Comparison of ENCODE assay signal across 10 cellular contexts in genomic region chr19:18847516-18848463, GRCh38. TPM values are rescaled to one million over a fixed set of nuclear protein-coding genes. Genes with fewer than 3 reads are reported as not detected.
DNase-seq lines count a peak whose midpoint lies in the region; ATAC-seq, FAIRE-seq and TF ChIP-seq lines count a peak whose summit lies in the region.
"Had no signal": no experiment of that assay in that cellular context is flagged by ENCODE, and none has a peak within 500 bp of the region (broad histone marks: within the 10 kb centered on the region; RNA-seq: fewer than 3 reads in every experiment).

No MANE protein-coding gene starts in this region.

- ATAC-seq in body of pancreas (no peak), HG03571 (IDR thresholded peaks at IDR 0.05; ENCODE audit: unreplicated experiment) (no peak)
- ATAC-seq in activated CD8-positive, alpha-beta memory T cell treated with anti-CD3 and anti-CD28 coated beads, Interleukin-2, amount 10 ng/mL, durations not matched to agents 7 days and 5 days = no peak

- intact Hi-C loops in body of pancreas (cut with DNase I) = no loop called here

- H3K4me3 ChIP-seq in body of pancreas (no peak overlapping the region), hepatocyte (no peak overlapping the region), suprapubic skin (no peak overlapping the region)

- H3K4me2 ChIP-seq in hepatocyte = peak overlapping the region; percentile 48

- peaks cover 92% of the 10 kb centered on the region for H3K79me2 ChIP-seq in hepatocyte

- TF ChIP-seq POLR2A in body of pancreas (IDR thresholded peaks at IDR 0.05) (no peak), suprapubic skin (IDR thresholded peaks at IDR 0.05) (no peak)

- no peak overlapping the region for H3K4me3 Mint-ChIP-seq in activated CD8-positive, alpha-beta memory T cell treated with anti-CD3 and anti-CD28 coated beads, Interleukin-2, amount 10 ng/mL, durations not matched to agents 7 days and 5 days
- H3K4me3 Mint-ChIP-seq in mesothelial cell of epicardium = no peak overlapping the region

- no peaks in the 10 kb centered on the region for H3K27me3 Mint-ChIP-seq in activated CD8-positive, alpha-beta memory T cell treated with anti-CD3 and anti-CD28 coated beads, Interleukin-2, amount 10 ng/mL, durations not matched to agents 7 days and 5 days
- H3K27me3 Mint-ChIP-seq in mesothelial cell of epicardium (ENCODE audit: low read depth) = no peaks in the 10 kb centered on the region

- FAIRE-seq in GM19239 (lab: Jason Lieb, UNC) = peak; percentile 39

- TF ChIP-seq CTCF in body of pancreas (IDR thresholded peaks at IDR 0.05) (peak in 1 of 7 experiments; percentile 4), hepatocyte (IDR thresholded peaks at IDR 0.05; ENCODE audit: poor library complexity) (no peak), suprapubic skin (IDR thresholded peaks at IDR 0.05) (no peak), mesothelial cell of epicardium (IDR thresholded peaks at IDR 0.05; ENCODE audit: unreplicated experiment) (no peak)

- CTCF ChIA-PET in activated CD8-positive, alpha-beta memory T cell treated with anti-CD3 and anti-CD28 coated beads, Interleukin-2, amount 10 ng/mL, durations not matched to agents 7 days and 5 days (lab: Charles Lee) = interaction anchor here (0.6 to 5.9 kb wide), 40 partner anchors 8 to 519 kb away, joined by 3 to 58 read pairs (median 4); partner anchors contain the start of genes COPE, DDX49, KXD1 and REX1BD

- H3K36me3 ChIP-seq in body of pancreas (replicated peaks in 1 of 2; ENCODE audit: insufficient read depth in 1 of 2, low read depth in 2 of 2) = peaks cover 8 to 11% of the 10 kb centered on the region in 2 donors
- H3K36me3 ChIP-seq in hepatocyte (replicated peaks; ENCODE audit: insufficient read depth, low read depth) = no peaks in the 10 kb centered on the region
- peaks cover 29% of the 10 kb centered on the region for H3K36me3 ChIP-seq in suprapubic skin

- H2AFZ ChIP-seq in hepatocyte = no peak overlapping the region

- peaks cover 66% of the 10 kb centered on the region for H3K4me1 ChIP-seq in body of pancreas
- peaks cover 16% of the 10 kb centered on the region for H3K4me1 ChIP-seq in hepatocyte (ENCODE audit: insufficient read depth)
- H3K4me1 ChIP-seq in suprapubic skin = peaks cover 73% of the 10 kb centered on the region

- peak overlapping the region in 3 of 4 donors; percentile 15 to 62 (median 51) for H3K27ac ChIP-seq in body of pancreas
- peak overlapping the region; percentile 43 for H3K27ac ChIP-seq in hepatocyte
- H3K27ac ChIP-seq in suprapubic skin = peak overlapping the region; percentile 77

- H3K4me1 Mint-ChIP-seq in activated CD8-positive, alpha-beta memory T cell treated with anti-CD3 and anti-CD28 coated beads, Interleukin-2, amount 10 ng/mL, durations not matched to agents 7 days and 5 days = peaks cover 74% of the 10 kb centered on the region
- H3K4me1 Mint-ChIP-seq in mesothelial cell of epicardium = peaks cover 27% of the 10 kb centered on the region

- no peaks in the 10 kb centered on the region for H3K9me2 ChIP-seq in hepatocyte (replicated peaks; ENCODE audit: insufficient read depth)

- WGBS in body of pancreas, 2 donors = 68 to 79% methylated on average over 23 to 25 of the region's 25 CpGs
- WGBS in hepatocyte (ENCODE audit: low lambda C conversion rate, missing lambda C conversion rate) = 72% methylated on average over 25 of the region's 25 CpGs
- WGBS in suprapubic skin = 56% methylated on average over 20 of the region's 25 CpGs

- H4K20me1 ChIP-seq in hepatocyte (ENCODE audit: insufficient read depth, poor library complexity, severe bottlenecking) = peaks cover 88% of the 10 kb centered on the region

- no peak overlapping the region for H3K27ac Mint-ChIP-seq in activated CD8-positive, alpha-beta memory T cell treated with anti-CD3 and anti-CD28 coated beads, Interleukin-2, amount 10 ng/mL, durations not matched to agents 7 days and 5 days
- H3K27ac Mint-ChIP-seq in mesothelial cell of epicardium = no peak overlapping the region

- H3K9me3 ChIP-seq in body of pancreas (no peaks in the 10 kb centered on the region), hepatocyte (ENCODE audit: low read depth) (no peaks in the 10 kb centered on the region), suprapubic skin (no peaks in the 10 kb centered on the region)

- H3K36me3 Mint-ChIP-seq in activated CD8-positive, alpha-beta memory T cell treated with anti-CD3 and anti-CD28 coated beads, Interleukin-2, amount 10 ng/mL, durations not matched to agents 7 days and 5 days = peaks cover 30% of the 10 kb centered on the region
- peaks cover 15% of the 10 kb centered on the region for H3K36me3 Mint-ChIP-seq in mesothelial cell of epicardium

- TF ChIP-seq EP300 in suprapubic skin (IDR thresholded peaks at IDR 0.05) = no peak

- DNase-seq in GM19239 (ENCODE audit: insufficient read length, low spot score) = no peak
- DNase-seq in body of pancreas = peak in 1 of 4 donors; percentile 50
- no peak for DNase-seq in hepatocyte (ENCODE audit: low spot score)
- DNase-seq in suprapubic skin (ENCODE audit: low spot score in 2 of 2) = no peak
- no peak for DNase-seq in activated CD8-positive, alpha-beta memory T cell treated with anti-CD3 and anti-CD28 coated beads, Interleukin-2, amount 10 ng/mL, durations not matched to agents 7 days and 5 days
- DNase-seq in DMS 273 (lab: John Stamatoyannopoulos, UW; ENCODE audit: unreplicated experiment) = no peak
- DNase-seq in mesothelial cell of epicardium (ENCODE audit: low spot score in 2 of 2, unreplicated experiment in 2 of 2) = no peak
- DNase-seq: SIG-M5 had no signal

- H3K27me3 ChIP-seq in body of pancreas = no peaks in the 10 kb centered on the region
- no peaks in the 10 kb centered on the region for H3K27me3 ChIP-seq in hepatocyte
- no peaks in the 10 kb centered on the region for H3K27me3 ChIP-seq in suprapubic skin

- H3K9me3 Mint-ChIP-seq in activated CD8-positive, alpha-beta memory T cell treated with anti-CD3 and anti-CD28 coated beads, Interleukin-2, amount 10 ng/mL, durations not matched to agents 7 days and 5 days (ENCODE audit: low read depth) = no peaks in the 10 kb centered on the region
- H3K9me3 Mint-ChIP-seq in mesothelial cell of epicardium = no peaks in the 10 kb centered on the region
- H3K9me3 Mint-ChIP-seq: activated T-cell treated with anti-CD3 and anti-CD28 coated beads, Interleukin-2, amount 50 U/mL, for 72 hours had no signal

RNA-seq across cellular contexts. Expression of gene UPF1, which starts 16.0 kb away (rescaled TPM):
- total RNA-seq in body of pancreas = 10 to 100 TPM; 38.9 to 59.0 TPM
- 24.5 and 47.2 TPM in 2 replicates for total RNA-seq in hepatocyte
- 22.2 and 27.0 TPM in 2 replicates for polyA plus RNA-seq in hepatocyte
- total RNA-seq in suprapubic skin = 100 to 1,000 TPM in 2 of 4 donors, 10 to 100 TPM in 2; 74.7 to 160 (median 99.2) TPM
- total RNA-seq in activated CD8-positive, alpha-beta memory T cell treated with anti-CD3 and anti-CD28 coated beads, Interleukin-2, amount 10 ng/mL, durations not matched to agents 7 days and 5 days = 10 to 100 TPM; 98.4 to 98.7 TPM
- 72.1 to 73.3 TPM (median 73.0 TPM) in 3 replicates for total RNA-seq in mesothelial cell of epicardium

RNA-seq across cellular contexts. Expression of gene CERS1, which starts 48.2 kb away (rescaled TPM):
- total RNA-seq in body of pancreas = under 1 TPM; 0.26 to 0.66 TPM
- 3.0 and 5.3 TPM in 2 replicates for total RNA-seq in hepatocyte
- 4.9 and 5.7 TPM in 2 replicates for polyA plus RNA-seq in hepatocyte
- under 1 TPM in 1 of 4 donors, not detected in 3; 0.68 TPM for total RNA-seq in suprapubic skin
- total RNA-seq in activated CD8-positive, alpha-beta memory T cell treated with anti-CD3 and anti-CD28 coated beads, Interleukin-2, amount 10 ng/mL, durations not matched to agents 7 days and 5 days = not detected
- total RNA-seq in mesothelial cell of epicardium = 8.5 to 9.4 TPM (median 8.8 TPM) in 3 replicates
- total RNA-seq: activated T-cell treated with anti-CD3 and anti-CD28 coated beads, Interleukin-2, amount 50 U/mL, for 72 hours had no signal

RNA-seq across cellular contexts. Expression of gene COMP, which starts 56.7 kb away (rescaled TPM):
- 1 to 10 TPM in 1 of 2 donors, under 1 TPM in 1; 0.33 to 6.0 TPM for total RNA-seq in body of pancreas
- 2.8 and 3.0 TPM in 2 replicates for total RNA-seq in hepatocyte
- 12.5 and 16.3 TPM in 2 replicates for polyA plus RNA-seq in hepatocyte
- total RNA-seq in suprapubic skin = 1 to 10 TPM; 5.1 to 9.1 (median 6.9) TPM
- total RNA-seq in activated CD8-positive, alpha-beta memory T cell treated with anti-CD3 and anti-CD28 coated beads, Interleukin-2, amount 10 ng/mL, durations not matched to agents 7 days and 5 days = not detected
- total RNA-seq in mesothelial cell of epicardium = 0.16 to 0.31 TPM (median 0.18 TPM) in 3 replicates
- total RNA-seq: activated T-cell treated with anti-CD3 and anti-CD28 coated beads, Interleukin-2, amount 50 U/mL, for 72 hours had no signal
